In genomic region chr5:158654415-158654814, GRCh38 we compare ENCODE assay signal across 25 cellular contexts.
DNase-seq lines count a peak whose midpoint lies in the region; ATAC-seq and TF ChIP-seq lines count a peak whose summit lies in the region.
"Had no signal": no experiment of that assay in that cellular context is flagged by ENCODE, and none has a peak within 500 bp of the region (broad histone marks: within the 10 kb centered on the region; RNA-seq: fewer than 3 reads in every experiment).

No MANE protein-coding gene starts in this region.

- H3K4me1 ChIP-seq in right lobe of liver (no peaks in the 10 kb centered on the region), gastroesophageal sphincter (no peaks in the 10 kb centered on the region)
- H3K4me1 ChIP-seq: A549, BE2C, BLaER1 had no signal

- H3K9me3 Mint-ChIP-seq in activated CD4-positive, alpha-beta T cell treated with anti-CD3 and anti-CD28 coated beads, Interleukin-2, amount 10 ng/mL, durations not matched to agents 24 days and 14 days = peaks cover 10% of the 10 kb centered on the region
- H3K9me3 Mint-ChIP-seq: CD8-positive, alpha-beta memory T cell had no signal

- no peaks in the 10 kb centered on the region for H3K36me3 ChIP-seq in right lobe of liver
- no peaks in the 10 kb centered on the region for H3K36me3 ChIP-seq in gastroesophageal sphincter
- H3K36me3 ChIP-seq: BE2C, BLaER1 had no signal

- intact Hi-C loops in activated CD4-positive, alpha-beta T cell treated with anti-CD3 and anti-CD28 coated beads, Interleukin-2, amount 10 ng/mL, durations not matched to agents 24 days and 14 days (cut with micrococcal nuclease) = no loop called here
- intact Hi-C loops in right lobe of liver (cut with DNase I) = no loop called here

- ATAC-seq in left lobe of liver = peak; percentile 84
- ATAC-seq in right lobe of liver = peak; percentile 70 to 94 (median 82)
- no peak for ATAC-seq in gastroesophageal sphincter
- ATAC-seq: A549, GM12878 had no signal

- DNase-seq in activated CD4-positive, alpha-beta T cell treated with anti-CD3 and anti-CD28 coated beads, Interleukin-2, amount 10 ng/mL, durations not matched to agents 24 days and 14 days = peak; percentile 12
- DNase-seq in activated CD4-positive, alpha-beta T cell treated with anti-CD3 and anti-CD28 coated beads for 1 hour = no peak
- DNase-seq in left lobe of liver (ENCODE audit: low spot score) = peak; percentile 48
- peak in 1 of 3 donors; percentile 49 for DNase-seq in right lobe of liver
- no peak for DNase-seq in Ammon's horn (ENCODE audit: low spot score)
- DNase-seq: AML-193; BE2C; C1 segment of cervical spinal cord; CD4-positive, alpha-beta memory T cell; CD4-positive, CD25-positive, alpha-beta regulatory T cell; CD8-positive, alpha-beta memory T cell; COR-L47; DMS 273 treated with DMSO at 0.1 percent for 48 hours; DMS153; DMS53; DMS79; DND-41; EL; GDM1 had no signal

- no peaks in the 10 kb centered on the region for H3K27me3 Mint-ChIP-seq in activated CD4-positive, alpha-beta T cell treated with anti-CD3 and anti-CD28 coated beads, Interleukin-2, amount 10 ng/mL, durations not matched to agents 24 days and 14 days
- H3K27me3 Mint-ChIP-seq: CD4-positive, CD25-positive, alpha-beta regulatory T cell had no signal

- no peak overlapping the region for H3K27ac Mint-ChIP-seq in activated CD4-positive, alpha-beta T cell treated with anti-CD3 and anti-CD28 coated beads, Interleukin-2, amount 10 ng/mL, durations not matched to agents 24 days and 14 days
- H3K27ac Mint-ChIP-seq: CD14-positive monocyte; CD4-positive, alpha-beta memory T cell; CD4-positive, CD25-positive, alpha-beta regulatory T cell had no signal

- no peak for TF ChIP-seq EP300 in gastroesophageal sphincter (IDR thresholded peaks at IDR 0.05)

- 35% methylated on average over 1 of the region's 1 CpG for WGBS in right lobe of liver (ENCODE audit: insufficient coverage, low coverage, low lambda C conversion rate, missing lambda C conversion rate)
- WGBS in gastroesophageal sphincter (ENCODE audit: low coverage in 1 of 2), 2 donors = 100% methylated on average over 1 of the region's 1 CpG; no CpG with 5 or more reads in 1 of the 2 donors

- TF ChIP-seq CTCF in right lobe of liver (IDR thresholded peaks at IDR 0.05) (no peak), gastroesophageal sphincter (IDR thresholded peaks at IDR 0.05) (no peak)

- H3K27me3 ChIP-seq in right lobe of liver (no peaks in the 10 kb centered on the region), gastroesophageal sphincter (no peaks in the 10 kb centered on the region)
- H3K27me3 ChIP-seq: BE2C, BLaER1 had no signal

- no peak for TF ChIP-seq POLR2A in right lobe of liver (IDR thresholded peaks at IDR 0.05)
- no peak for TF ChIP-seq POLR2A in gastroesophageal sphincter (IDR thresholded peaks at IDR 0.05)

- H3K36me3 Mint-ChIP-seq in activated CD4-positive, alpha-beta T cell treated with anti-CD3 and anti-CD28 coated beads, Interleukin-2, amount 10 ng/mL, durations not matched to agents 24 days and 14 days (ENCODE audit: low read depth) = no peaks in the 10 kb centered on the region
- H3K36me3 Mint-ChIP-seq: CD14-positive monocyte; CD4-positive, alpha-beta memory T cell; CD4-positive, CD25-positive, alpha-beta regulatory T cell; CD8-positive, alpha-beta memory T cell had no signal

- H3K9me3 ChIP-seq in right lobe of liver = no peaks in the 10 kb centered on the region
- no peaks in the 10 kb centered on the region for H3K9me3 ChIP-seq in gastroesophageal sphincter
- H3K9me3 ChIP-seq: A549, BE2C had no signal

- H3K4me3 ChIP-seq in right lobe of liver (no peak overlapping the region), gastroesophageal sphincter (no peak overlapping the region)
- H3K4me3 ChIP-seq: A549, BLaER1, GM12878 had no signal

- H3K4me1 Mint-ChIP-seq in activated CD4-positive, alpha-beta T cell treated with anti-CD3 and anti-CD28 coated beads, Interleukin-2, amount 10 ng/mL, durations not matched to agents 24 days and 14 days = no peaks in the 10 kb centered on the region
- H3K4me1 Mint-ChIP-seq: CD14-positive monocyte; CD4-positive, alpha-beta memory T cell; CD4-positive, CD25-positive, alpha-beta regulatory T cell; CD8-positive, alpha-beta memory T cell had no signal

- peak overlapping the region in 1 of 3 donors; percentile 26 for H3K27ac ChIP-seq in right lobe of liver
- H3K27ac ChIP-seq in gastroesophageal sphincter = no peak overlapping the region
- H3K27ac ChIP-seq: 22Rv1, A549, BLaER1 had no signal

- no peak overlapping the region for H3K4me3 Mint-ChIP-seq in activated CD4-positive, alpha-beta T cell treated with anti-CD3 and anti-CD28 coated beads, Interleukin-2, amount 10 ng/mL, durations not matched to agents 24 days and 14 days
- H3K4me3 Mint-ChIP-seq: CD14-positive monocyte; CD4-positive, alpha-beta memory T cell; CD4-positive, CD25-positive, alpha-beta regulatory T cell; CD8-positive, alpha-beta memory T cell had no signal

Comparison
In these comparisons a context has a peak if more than half of its experiments do, and no peak if none do; other contexts are left out.
1. DNase-seq: peak in activated CD4-positive, alpha-beta T cell treated with anti-CD3 and anti-CD28 coated beads, Interleukin-2, amount 10 ng/mL, durations not matched to agents 24 days and 14 days (single experiment) and left lobe of liver (single experiment); none in activated CD4-positive, alpha-beta T cell treated with anti-CD3 and anti-CD28 coated beads for 1 hour (single experiment) and Ammon's horn (single experiment).